ENCODE assay signal across 8 cellular contexts in the genomic region with DNA sequence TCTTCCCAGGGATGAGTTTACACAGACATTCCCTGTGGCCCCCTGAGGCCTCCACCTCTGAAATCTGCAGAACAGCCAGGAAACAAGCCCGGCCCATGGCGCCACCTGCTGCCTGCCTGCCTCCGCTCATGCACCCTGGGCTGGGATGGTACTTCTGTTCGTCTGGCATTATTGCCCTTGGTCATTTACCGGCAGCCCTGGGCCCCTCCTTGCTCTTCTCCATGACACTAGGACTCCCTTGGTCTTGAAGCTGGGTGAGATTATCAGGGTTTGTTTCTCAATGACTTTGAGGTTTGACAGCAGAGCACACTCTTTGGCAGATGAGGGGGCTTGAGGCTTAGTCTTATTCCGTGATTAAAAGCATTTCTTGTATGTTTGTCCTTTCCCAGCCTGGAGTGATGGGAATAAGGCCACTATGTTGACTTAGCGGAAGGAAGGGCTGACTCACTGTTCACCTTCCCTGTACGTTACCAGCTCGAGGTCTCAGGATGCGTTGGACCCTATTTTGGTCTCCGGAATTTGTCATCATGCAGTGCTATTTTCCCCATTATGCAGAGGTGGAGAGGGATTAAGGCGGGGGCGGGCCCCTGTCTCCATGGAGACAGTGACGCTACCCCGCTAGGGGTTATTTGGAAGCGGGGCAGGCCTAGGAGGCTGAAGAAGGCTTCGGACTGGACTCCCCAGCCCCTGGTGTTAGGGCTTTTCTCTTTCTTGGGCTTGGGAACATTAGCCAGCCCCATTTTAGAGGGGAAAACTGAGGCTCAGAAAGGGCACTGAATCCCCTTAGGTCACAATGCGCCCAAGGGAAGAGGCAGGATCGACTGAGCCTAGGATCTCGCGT. TPM values are rescaled to one million over a fixed set of nuclear protein-coding genes. Genes with fewer than 3 reads are reported as not detected.
DNase-seq lines count a peak whose midpoint lies in the region; ATAC-seq and TF ChIP-seq lines count a peak whose summit lies in the region.

No MANE protein-coding gene starts in this region.

- ATAC-seq in GM19043 (IDR thresholded peaks at IDR 0.05; ENCODE audit: low read depth, unreplicated experiment) (peak; percentile 19), HG03442 (IDR thresholded peaks at IDR 0.05; ENCODE audit: unreplicated experiment) (peak; percentile 29)

- peaks cover 27% of the 10 kb centered on the region for H3K36me3 Mint-ChIP-seq in endodermal cell (ENCODE audit: low read depth)

- no peaks in the 10 kb centered on the region for H3K27me3 ChIP-seq in endodermal cell (ENCODE audit: control insufficient read depth, insufficient read depth, low read length, poor library complexity, severe bottlenecking)

- H3K4me3 Mint-ChIP-seq in endodermal cell, result peak overlapping the region; percentile 77

- no peak overlapping the region for H3K27ac ChIP-seq in endodermal cell (ENCODE audit: low read depth, low read length)

- peaks cover 38% of the 10 kb centered on the region for H3K4me1 Mint-ChIP-seq in endodermal cell

- peaks cover 4% of the 10 kb centered on the region for H3K27me3 Mint-ChIP-seq in endodermal cell (ENCODE audit: insufficient read depth)

- peaks cover 4% of the 10 kb centered on the region for H3K4me1 ChIP-seq in endodermal cell (ENCODE audit: control insufficient read depth, insufficient read depth, low read length)

- H3K36me3 ChIP-seq in endodermal cell (ENCODE audit: control insufficient read depth, insufficient read depth, low read length), result peaks cover 25% of the 10 kb centered on the region

- H3K9me3 ChIP-seq in endodermal cell (ENCODE audit: control insufficient read depth, low read length), result peaks cover 10% of the 10 kb centered on the region

- TF ChIP-seq CTCF in endodermal cell (conservative IDR thresholded peaks at IDR 0.05), result peak; percentile 99

- peak overlapping the region; percentile 85 for H3K27ac Mint-ChIP-seq in endodermal cell

- DNase-seq in Ammon's horn (ENCODE audit: low spot score) (peak; percentile 81), NCI-H774 (lab: John Stamatoyannopoulos, UW) (peak; percentile 57), endodermal cell (peak; percentile 98), mesenteric fat pad (ENCODE audit: low spot score) (peak; percentile 93)
- DNase-seq in activated CD8-positive, alpha-beta memory T cell treated with anti-CD3 and anti-CD28 coated beads for 48 hours (ENCODE audit: low read depth in 2 of 3, low spot score in 2 of 3), result peak in 2 of 3 experiments; percentile 21 to 34
- DNase-seq in stimulated activated CD8-positive, alpha-beta memory T cell treated with anti-CD3 and anti-CD28 coated beads, Interleukin-12 subunit alpha, Interleukin-12 subunit beta, amount 100 ng/mL, for 4 hours (ENCODE audit: low read depth), result peak; percentile 26

- H3K9me3 Mint-ChIP-seq in endodermal cell, result no peaks in the 10 kb centered on the region

- H3K9ac ChIP-seq in endodermal cell (ENCODE audit: extremely low read depth, low read length, poor library complexity, severe bottlenecking), result peak overlapping the region; percentile 37

- H3K4me3 ChIP-seq in endodermal cell (ENCODE audit: low read length), result peak overlapping the region; percentile 83

- WGBS in endodermal cell (ENCODE audit: insufficient coverage in 1 of 2, insufficient read length in 1 of 2), 2 experiments, result 15 to 18% methylated on average over 8 to 21 of the region's 21 CpGs

RNA-seq across cellular contexts. Expression of a gene that starts 0.7 kb away (rescaled TPM):
- total RNA-seq in endodermal cell (100 to 1,000 TPM in 1 of 2 donors, 10 to 100 TPM in 1; 73.5 to 106 TPM), mesenteric fat pad (56.5 TPM)
- polyA plus RNA-seq in endodermal cell (2013, experiment 1 of 2), result 32.8 TPM
- polyA plus RNA-seq in endodermal cell (2013, experiment 2 of 2), result 25.4 TPM

RNA-seq across cellular contexts. Expression of a gene that starts 58.6 kb away (rescaled TPM):
- total RNA-seq in endodermal cell (100 to 1,000 TPM in 1 of 2 donors, 10 to 100 TPM in 1; 69.7 to 135 TPM), mesenteric fat pad (15.4 TPM)
- 52.2 TPM for polyA plus RNA-seq in endodermal cell (2013, experiment 1 of 2)
- polyA plus RNA-seq in endodermal cell (2013, experiment 2 of 2), result 51.4 TPM

Comparison
In these comparisons a context has a peak if more than half of its experiments do, and no peak if none do; other contexts are left out.
1. DNase-seq: peak in every context shown above with its lines; median percentile 98 in endodermal cell; 93 in mesenteric fat pad; 81 in Ammon's horn; 57 in NCI-H774; 28 in activated CD8-positive, alpha-beta memory T cell treated with anti-CD3 and anti-CD28 coated beads for 48 hours; 26 in stimulated activated CD8-positive, alpha-beta memory T cell treated with anti-CD3 and anti-CD28 coated beads, Interleukin-12 subunit alpha, Interleukin-12 subunit beta, amount 100 ng/mL, for 4 hours.